ENCODE assay signal across 28 cellular contexts in the genomic region with DNA sequence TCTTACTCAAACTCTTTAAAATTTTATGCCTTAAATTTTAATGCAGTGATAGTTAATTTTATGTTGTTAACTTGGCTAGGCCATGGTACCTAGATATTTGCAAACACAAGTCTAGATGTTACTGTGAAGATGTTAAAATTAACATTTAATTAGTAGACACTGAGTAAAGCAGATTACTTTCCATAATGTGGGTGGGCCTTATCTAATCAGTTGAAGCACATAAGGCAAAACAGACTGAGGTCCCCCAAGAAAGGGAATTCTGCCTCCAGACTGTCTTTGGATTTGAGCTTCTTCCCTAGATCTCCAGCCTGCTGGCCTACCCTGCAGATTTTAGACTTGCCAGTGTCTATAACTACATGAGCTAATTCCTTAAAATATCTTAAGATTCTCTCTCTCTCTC.
"Had no signal": no experiment of that assay in that cellular context is flagged by ENCODE, and none has a peak within 500 bp of the region (broad histone marks: within the 10 kb centered on the region; RNA-seq: fewer than 3 reads in every experiment).

No MANE protein-coding gene starts in this region.

- ATAC-seq: effector memory CD8-positive, alpha-beta T cell; esophagus mucosa; foreskin keratinocyte; gastrocnemius medialis; gastroesophageal sphincter; heart left ventricle; heart right ventricle had no signal

- H3K9me3 ChIP-seq: colonic mucosa, esophagus muscularis mucosa, esophagus squamous epithelium, gastrocnemius medialis, gastroesophageal sphincter, heart left ventricle, heart right ventricle had no signal

- FAIRE-seq: colon, endometrium, endothelial cell of umbilical vein, frontal cortex had no signal

- H3K27me3 ChIP-seq: colonic mucosa, dorsolateral prefrontal cortex, esophagus muscularis mucosa, foreskin keratinocyte, gastrocnemius medialis, gastroesophageal sphincter, heart left ventricle, heart right ventricle had no signal

- H3K4me3 ChIP-seq: colonic mucosa, coronary artery, dorsolateral prefrontal cortex, esophagus muscularis mucosa, esophagus squamous epithelium, gastrocnemius medialis, gastroesophageal sphincter, heart left ventricle, heart right ventricle had no signal

- H3K27ac ChIP-seq: colonic mucosa, coronary artery, epithelial cell of prostate, esophagus muscularis mucosa, esophagus squamous epithelium, foreskin keratinocyte, gastrocnemius medialis, gastroesophageal sphincter, heart left ventricle, heart right ventricle had no signal

- H3K4me1 ChIP-seq: colonic mucosa, esophagus squamous epithelium, foreskin keratinocyte, gastroesophageal sphincter had no signal

- DNase-seq: colonic mucosa; cortex of kidney; dermis blood vessel endothelial cell; dorsolateral prefrontal cortex; effector CD4-positive, alpha-beta T cell; effector CD8-positive, alpha-beta T cell; effector memory CD4-positive, alpha-beta T cell; effector memory CD8-positive, alpha-beta T cell; endodermal cell; erythroblast; esophagus squamous epithelium; foreskin fibroblast; foreskin keratinocyte; foreskin melanocyte; gastrocnemius medialis; glutamatergic neuron; head of caudate nucleus; heart left ventricle; heart right ventricle had no signal

- H3K36me3 ChIP-seq: colonic mucosa, esophagus muscularis mucosa, esophagus squamous epithelium, gastrocnemius medialis, gastroesophageal sphincter, heart left ventricle, heart right ventricle had no signal
